8 cellular contexts compared by ENCODE assay signal in the genomic region with DNA sequence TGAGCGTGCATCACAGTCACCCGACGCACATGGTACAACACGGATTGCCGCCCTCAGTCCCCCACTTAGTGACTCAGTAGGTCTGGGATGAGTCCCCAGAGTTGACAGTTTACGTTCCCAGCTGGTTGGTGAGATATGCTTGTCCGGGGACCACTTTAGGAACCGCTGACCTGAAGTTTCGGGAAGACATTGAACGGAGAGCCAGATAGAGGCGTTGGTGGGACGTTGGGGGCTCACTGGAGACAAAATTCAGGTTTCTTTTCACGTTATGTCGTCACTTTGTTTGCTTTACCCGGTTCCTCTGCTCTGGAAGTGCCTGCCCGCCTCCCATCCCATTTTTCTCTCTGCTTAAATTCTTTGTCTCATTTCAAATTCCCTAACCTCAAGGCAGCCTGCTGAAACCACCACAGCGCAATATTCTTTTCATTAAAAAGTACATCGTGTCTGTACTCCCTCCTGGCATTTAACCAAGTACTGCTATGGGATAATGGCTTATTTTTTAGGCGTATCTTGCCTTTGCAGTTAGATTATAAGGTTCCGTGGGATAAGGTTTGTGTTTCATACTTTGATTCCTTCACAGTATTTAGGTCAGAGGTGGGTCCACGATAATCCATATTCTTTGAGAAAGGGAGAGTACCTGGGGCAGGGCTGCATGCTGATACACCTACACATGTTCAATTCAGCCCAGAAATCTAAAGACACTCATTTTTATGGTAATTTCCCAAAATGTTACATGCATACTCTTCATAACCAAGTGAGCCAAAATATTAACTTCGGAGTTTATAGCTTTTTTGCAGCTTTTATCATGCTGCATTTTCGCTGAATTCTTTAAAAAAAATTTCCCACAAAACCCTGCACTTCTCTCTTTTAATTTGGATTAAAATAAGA. TPM values are rescaled to one million over a fixed set of nuclear protein-coding genes. Genes with fewer than 3 reads are reported as not detected.
DNase-seq lines count a peak whose midpoint lies in the region; ATAC-seq and TF ChIP-seq lines count a peak whose summit lies in the region.

No MANE protein-coding gene starts in this region.

- peak overlapping the region; percentile 22; the same call in 1 of the 2 replicates for H3K27ac ChIP-seq in OCI-LY3 (ENCODE audit: low read length)

- peak overlapping the region; percentile 65 for H3K9ac ChIP-seq in OCI-LY3 (ENCODE audit: low read length)

- H3K4me2 ChIP-seq in OCI-LY3 (ENCODE audit: low read length) = peak overlapping the region; percentile 93

- no peaks in the 10 kb centered on the region for H3K79me2 ChIP-seq in OCI-LY3 (ENCODE audit: low read length)

- H3K4me1 ChIP-seq in OCI-LY3 (ENCODE audit: low read length) = peaks cover 14% of the 10 kb centered on the region

- H3K9me3 ChIP-seq in OCI-LY3 (ENCODE audit: insufficient read depth, low read length) = no peaks in the 10 kb centered on the region

- H3K27ac Mint-ChIP-seq in effector memory CD8-positive, alpha-beta T cell = peak overlapping the region; percentile 89 to 91
- peak overlapping the region; percentile 70 for H3K27ac Mint-ChIP-seq in neural crest cell (ENCODE audit: unreplicated experiment)

- no peak for ATAC-seq in effector memory CD8-positive, alpha-beta T cell (replicated peaks)
- ATAC-seq in GM21423 (IDR thresholded peaks at IDR 0.05; ENCODE audit: unreplicated experiment) (no peak), GM21367 (IDR thresholded peaks at IDR 0.05; ENCODE audit: unreplicated experiment) (no peak), GM18909 (IDR thresholded peaks at IDR 0.05; ENCODE audit: poor library complexity, unreplicated experiment) (no peak)

- no peaks in the 10 kb centered on the region for H3K27me3 ChIP-seq in OCI-LY3 (ENCODE audit: low read depth, low read length)

- TF ChIP-seq CTCF in OCI-LY3 (IDR thresholded peaks at IDR 0.05; ENCODE audit: low read depth, low read length) = no peak
- TF ChIP-seq CTCF in neural crest cell (conservative IDR thresholded peaks at IDR 0.05) = no peak

- H2AFZ ChIP-seq in OCI-LY3 (ENCODE audit: low read depth, low read length) = peak overlapping the region; percentile 76

- H3K36me3 ChIP-seq in OCI-LY3 (replicated peaks; ENCODE audit: low read depth, low read length) = peaks cover 14% of the 10 kb centered on the region

- peaks cover 23% of the 10 kb centered on the region for H3K36me3 Mint-ChIP-seq in effector memory CD8-positive, alpha-beta T cell (ENCODE audit: insufficient read depth)
- peaks cover 2% of the 10 kb centered on the region for H3K36me3 Mint-ChIP-seq in neural crest cell (ENCODE audit: low read depth)

- no peaks in the 10 kb centered on the region for H3K9me3 Mint-ChIP-seq in effector memory CD8-positive, alpha-beta T cell
- peaks cover 3% of the 10 kb centered on the region for H3K9me3 Mint-ChIP-seq in neural crest cell

- DNase-seq in EH (ENCODE audit: low read depth) = peak; percentile 35
- no peak for DNase-seq in effector memory CD8-positive, alpha-beta T cell
- DNase-seq in neural crest cell (ENCODE audit: low read depth, low spot score) = no peak
- no peak for DNase-seq in SHP77 treated with DMSO at 0.1 percent for 48 hours (lab: John Stamatoyannopoulos, UW)

- H3K27me3 Mint-ChIP-seq in effector memory CD8-positive, alpha-beta T cell = no peaks in the 10 kb centered on the region
- H3K27me3 Mint-ChIP-seq in neural crest cell (ENCODE audit: low read depth) = peaks cover 5% of the 10 kb centered on the region

- peaks cover 34 to 38% of the 10 kb centered on the region in 2 donors for H3K4me1 Mint-ChIP-seq in effector memory CD8-positive, alpha-beta T cell (ENCODE audit: low read depth in 2 of 2)
- H3K4me1 Mint-ChIP-seq in neural crest cell = peaks cover 34% of the 10 kb centered on the region

- peak overlapping the region; percentile 85 for H3K4me3 ChIP-seq in OCI-LY3 (ENCODE audit: low read length)

- no peaks in the 10 kb centered on the region for H4K20me1 ChIP-seq in OCI-LY3 (ENCODE audit: insufficient read depth, low read length)

- peak overlapping the region; percentile 91 for H3K4me3 Mint-ChIP-seq in effector memory CD8-positive, alpha-beta T cell
- peak overlapping the region; percentile 94 for H3K4me3 Mint-ChIP-seq in neural crest cell

RNA-seq across cellular contexts. Expression of gene LMLN, which starts 0.9 kb away (rescaled TPM):
- 9.6 and 10.1 TPM in 2 replicates for total RNA-seq in neural crest cell

RNA-seq across cellular contexts. Expression of gene RPL35A, which starts 10.9 kb away (rescaled TPM):
- 1,290 and 1,300 TPM in 2 replicates for total RNA-seq in neural crest cell
